In the genomic region with DNA sequence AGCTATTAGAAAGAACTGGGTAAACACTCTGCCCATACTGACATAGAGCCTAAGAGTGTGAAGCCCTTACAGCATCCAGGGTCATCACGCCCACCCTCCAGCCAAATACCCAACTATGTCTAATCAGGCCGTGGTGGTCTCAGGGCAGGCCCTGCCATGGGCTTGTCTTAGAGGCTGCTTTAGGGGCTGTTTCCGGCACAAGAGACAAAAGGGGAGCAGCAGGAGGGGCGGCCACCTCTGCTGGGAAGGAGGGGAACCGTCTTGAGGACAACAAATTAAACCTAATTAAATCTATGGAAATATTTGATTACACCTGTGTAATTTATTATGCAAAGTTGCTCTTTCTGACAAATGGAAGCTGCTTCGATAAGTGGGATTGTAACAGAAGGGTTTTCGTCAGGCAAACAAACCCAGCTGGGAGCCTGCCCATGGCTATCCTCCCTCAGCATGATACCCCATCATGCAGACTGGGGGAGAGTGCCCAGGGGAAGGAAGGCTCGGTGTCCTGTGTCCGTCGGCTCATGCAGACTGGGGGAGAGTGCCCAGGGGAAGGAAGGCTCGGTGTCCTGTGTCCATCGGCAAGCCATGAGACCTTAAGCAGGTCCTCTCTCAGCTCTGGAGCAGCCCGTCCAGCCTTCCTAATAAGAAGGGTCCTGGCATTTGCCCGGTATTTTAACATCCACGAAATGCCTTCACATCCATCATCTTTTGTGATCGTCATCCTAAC, we compare ENCODE assay signal across 19 cellular contexts.
"Had no signal": no experiment of that assay in that cellular context is flagged by ENCODE, and none has a peak within 500 bp of the region (broad histone marks: within the 10 kb centered on the region; RNA-seq: fewer than 3 reads in every experiment).

No MANE protein-coding gene starts in this region.

- H3K27me3 Mint-ChIP-seq: activated naive CD4-positive, alpha-beta T cell treated with anti-CD3 and anti-CD28 coated beads, Interleukin-2, amount 50 U/mL, for 24 hours; naive B cell had no signal

- H3K4me1 Mint-ChIP-seq: activated naive CD4-positive, alpha-beta T cell treated with anti-CD3 and anti-CD28 coated beads, Interleukin-2, amount 50 U/mL, for 24 hours; naive B cell; stimulated activated naive CD8-positive, alpha-beta T cell treated with anti-CD3 and anti-CD28 coated beads, Interleukin-15, amount 100 ng/mL, for 72 hours had no signal

- H3K27ac ChIP-seq: suprapubic skin, WERI-Rb-1 had no signal

- H3K4me3 ChIP-seq: suprapubic skin, tibial nerve had no signal

- H3K9me3 Mint-ChIP-seq: activated naive CD4-positive, alpha-beta T cell treated with anti-CD3 and anti-CD28 coated beads, Interleukin-2, amount 50 U/mL, for 24 hours; brain; naive B cell; stimulated activated naive CD8-positive, alpha-beta T cell treated with anti-CD3 and anti-CD28 coated beads, Interleukin-15, amount 100 ng/mL, for 72 hours had no signal

- H3K36me3 ChIP-seq: suprapubic skin, tibial nerve, WERI-Rb-1 had no signal

- H3K4me3 Mint-ChIP-seq: activated naive CD4-positive, alpha-beta T cell treated with anti-CD3 and anti-CD28 coated beads, Interleukin-2, amount 50 U/mL, for 24 hours; brain; naive B cell; stimulated activated naive CD8-positive, alpha-beta T cell treated with anti-CD3 and anti-CD28 coated beads, Interleukin-15, amount 100 ng/mL, for 72 hours had no signal

- DNase-seq: activated gamma-delta T cell treated with Interleukin-2 at 50 U/mL for 16 hours; anterior cingulate cortex; dermis blood vessel endothelial cell; effector memory CD4-positive, alpha-beta T cell; glutamatergic neuron; hippocampal formation; left ventricle myocardium superior; mesenchymal stem cell; naive B cell; stimulated activated CD4-positive, alpha-beta T cell treated with anti-CD3 and anti-CD28 coated beads, Interleukin-12 subunit alpha, Interleukin-12 subunit beta, amount 100 ng/mL, for 4 hours; stimulated activated CD4-positive, alpha-beta T cell treated with anti-CD3 and anti-CD28 coated beads, Interleukin-4, amount 100 ng/mL, for 4 hours; stimulated activated naive CD8-positive, alpha-beta T cell treated with anti-CD3 and anti-CD28 coated beads, Interleukin-15, amount 100 ng/mL, for 72 hours; T-helper 1 cell; WERI-Rb-1 had no signal

- H3K27ac Mint-ChIP-seq: activated naive CD4-positive, alpha-beta T cell treated with anti-CD3 and anti-CD28 coated beads, Interleukin-2, amount 50 U/mL, for 24 hours; naive B cell had no signal

- H3K9me3 ChIP-seq: suprapubic skin, tibial nerve had no signal

- H3K4me1 ChIP-seq: suprapubic skin had no signal

- H3K36me3 Mint-ChIP-seq: activated naive CD4-positive, alpha-beta T cell treated with anti-CD3 and anti-CD28 coated beads, Interleukin-2, amount 50 U/mL, for 24 hours; brain; naive B cell had no signal

- ATAC-seq: esophagus mucosa; left ventricle myocardium superior; stimulated activated naive CD8-positive, alpha-beta T cell treated with anti-CD3 and anti-CD28 coated beads, Interleukin-15, amount 100 ng/mL, for 72 hours had no signal
